In the genomic region with DNA sequence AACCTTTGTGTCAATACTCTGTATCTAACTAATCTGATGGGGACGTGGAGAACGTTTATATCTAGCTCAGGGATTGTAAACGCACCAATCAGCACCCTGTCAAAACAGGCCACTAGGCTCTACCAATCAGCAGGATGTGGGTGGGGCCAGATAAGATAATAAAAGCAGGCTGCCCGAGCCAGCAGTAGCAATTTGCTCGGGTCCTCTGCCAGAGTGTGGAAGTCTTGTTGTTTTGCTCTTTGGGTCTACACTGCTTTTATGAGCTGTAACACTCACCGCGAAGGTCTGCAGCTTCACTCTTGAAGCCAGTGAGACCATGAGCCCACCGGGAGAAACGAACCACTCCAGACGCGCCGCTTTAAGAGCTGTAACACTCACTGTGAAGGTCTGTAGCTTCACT, we compare ENCODE assay signal across 2 cellular contexts. TPM values are rescaled to one million over a fixed set of nuclear protein-coding genes. Genes with fewer than 3 reads are reported as not detected.
"Had no signal": no experiment of that assay in that cellular context is flagged by ENCODE, and none has a peak within 500 bp of the region (broad histone marks: within the 10 kb centered on the region; RNA-seq: fewer than 3 reads in every experiment).

No MANE protein-coding gene starts in this region.

RNA-seq across cellular contexts. Expression of gene COL26A1, which starts 13.4 kb away (rescaled TPM):
- total RNA-seq: HT-29, IMR-90 had no signal
- polyA plus RNA-seq: IMR-90 had no signal
